In genomic region chr20:37567671-37568588, GRCh38 we compare ENCODE assay signal across 12 cellular contexts. TPM values are rescaled to one million over a fixed set of nuclear protein-coding genes. Genes with fewer than 3 reads are reported as not detected.
A peak's percentile ranks its signal among the peaks of the same experiment; 100 is the strongest.
DNase-seq lines count a peak whose midpoint lies in the region; ATAC-seq and TF ChIP-seq lines count a peak whose summit lies in the region.
"Had no signal": no experiment of that assay in that cellular context is flagged by ENCODE, and none has a peak within 500 bp of the region (broad histone marks: within the 10 kb centered on the region; RNA-seq: fewer than 3 reads in every experiment).

No MANE protein-coding gene starts in this region.

- peaks cover 0 to 7% of the 10 kb centered on the region in 2 donors for H3K4me1 ChIP-seq in right atrium auricular region

- no peak for TF ChIP-seq CTCF in right atrium auricular region (IDR thresholded peaks at IDR 0.05)

- H3K27me3 Mint-ChIP-seq in stimulated activated memory B cell treated with anti-CD40 and anti-IgM and Interleukin-4, amounts not matched to agents 10 μg/mL and 1 μg/mL and 100 μg/mL, for 72 hours, result peaks cover 67% of the 10 kb centered on the region

- H3K27ac ChIP-seq in right atrium auricular region, result no peak overlapping the region
- H3K27ac ChIP-seq: lower lobe of right lung, tibial artery had no signal

- H3K4me3 ChIP-seq in right atrium auricular region, result no peak overlapping the region
- H3K4me3 ChIP-seq: lower lobe of right lung, tibial artery had no signal

- no peak overlapping the region for H3K27ac Mint-ChIP-seq in stimulated activated memory B cell treated with anti-CD40 and anti-IgM and Interleukin-4, amounts not matched to agents 10 μg/mL and 1 μg/mL and 100 μg/mL, for 72 hours
- H3K27ac Mint-ChIP-seq: CD4-positive, alpha-beta T cell had no signal

- H3K4me3 Mint-ChIP-seq in stimulated activated memory B cell treated with anti-CD40 and anti-IgM and Interleukin-4, amounts not matched to agents 10 μg/mL and 1 μg/mL and 100 μg/mL, for 72 hours, result no peak overlapping the region
- H3K4me3 Mint-ChIP-seq: CD4-positive, alpha-beta T cell had no signal

- H3K9me3 Mint-ChIP-seq in stimulated activated memory B cell treated with anti-CD40 and anti-IgM and Interleukin-4, amounts not matched to agents 10 μg/mL and 1 μg/mL and 100 μg/mL, for 72 hours, result no peaks in the 10 kb centered on the region
- H3K9me3 Mint-ChIP-seq: CD4-positive, alpha-beta T cell had no signal

- H3K36me3 Mint-ChIP-seq in stimulated activated memory B cell treated with anti-CD40 and anti-IgM and Interleukin-4, amounts not matched to agents 10 μg/mL and 1 μg/mL and 100 μg/mL, for 72 hours, result no peaks in the 10 kb centered on the region

- no peak for ATAC-seq in Right ventricle myocardium inferior
- ATAC-seq in stimulated activated memory B cell treated with anti-CD40 and anti-IgM and Interleukin-4, amounts not matched to agents 10 μg/mL and 1 μg/mL and 100 μg/mL, for 72 hours, result no peak
- ATAC-seq in HG03565 (IDR thresholded peaks at IDR 0.05; ENCODE audit: unreplicated experiment), result no peak
- no peak for ATAC-seq in GM18861 (IDR thresholded peaks at IDR 0.05; ENCODE audit: unreplicated experiment)
- ATAC-seq: lower lobe of right lung had no signal

- no peaks in the 10 kb centered on the region for H3K36me3 ChIP-seq in right atrium auricular region
- H3K36me3 ChIP-seq: lower lobe of right lung, tibial artery had no signal

- intact Hi-C loops in Right ventricle myocardium inferior (cut with DNase I), result no loop called here

- DNase-seq in right atrium auricular region (ENCODE audit: low spot score) (peak; percentile 32), Right ventricle myocardium inferior (ENCODE audit: missing footprints) (no peak), NCI-H446 treated with DMSO at 0.1 percent for 48 hours (lab: John Stamatoyannopoulos, UW) (peak; percentile 20), fibroblast of peridontal ligament (ENCODE audit: extremely low read depth) (peak; percentile 3)
- DNase-seq in activated naive CD4-positive, alpha-beta T cell treated with anti-CD3 and anti-CD28 coated beads, Interleukin-2, amount 50 U/mL, for 16 hours, result no peak
- DNase-seq: activated T-cell treated with anti-CD3 and anti-CD28 coated beads for 4 hours, lower lobe of right lung had no signal

- peaks cover 10% of the 10 kb centered on the region for H3K4me1 Mint-ChIP-seq in stimulated activated memory B cell treated with anti-CD40 and anti-IgM and Interleukin-4, amounts not matched to agents 10 μg/mL and 1 μg/mL and 100 μg/mL, for 72 hours

- no peaks in the 10 kb centered on the region for H3K27me3 ChIP-seq in right atrium auricular region

- H3K9me3 ChIP-seq in right atrium auricular region, result no peaks in the 10 kb centered on the region
- H3K9me3 ChIP-seq: lower lobe of right lung, tibial artery had no signal

RNA-seq across cellular contexts. Expression of gene BLCAP, which starts 40.3 kb away (rescaled TPM):
- total RNA-seq in right atrium auricular region, result 10 to 100 TPM; 66.6 to 78.7 TPM
- total RNA-seq in Right ventricle myocardium inferior, result 92.1 TPM

RNA-seq across cellular contexts. Expression of gene NNAT, which starts 46.9 kb away (rescaled TPM):
- 1 to 10 TPM in 1 of 2 donors, under 1 TPM in 1; 0.78 to 2.6 TPM for total RNA-seq in right atrium auricular region
- total RNA-seq in Right ventricle myocardium inferior, result 0.19 TPM
- total RNA-seq: CD4-positive, alpha-beta T cell had no signal

Comparison
In these comparisons a context has a peak if more than half of its experiments do, and no peak if none do; other contexts are left out.
1. DNase-seq: peak in right atrium auricular region (single experiment), NCI-H446 treated with DMSO at 0.1 percent for 48 hours (single experiment) and fibroblast of peridontal ligament (single experiment); none in Right ventricle myocardium inferior (single experiment) and activated naive CD4-positive, alpha-beta T cell treated with anti-CD3 and anti-CD28 coated beads, Interleukin-2, amount 50 U/mL, for 16 hours (single experiment).